ENCODE assay signal across 1 cellular context in the genomic region with DNA sequence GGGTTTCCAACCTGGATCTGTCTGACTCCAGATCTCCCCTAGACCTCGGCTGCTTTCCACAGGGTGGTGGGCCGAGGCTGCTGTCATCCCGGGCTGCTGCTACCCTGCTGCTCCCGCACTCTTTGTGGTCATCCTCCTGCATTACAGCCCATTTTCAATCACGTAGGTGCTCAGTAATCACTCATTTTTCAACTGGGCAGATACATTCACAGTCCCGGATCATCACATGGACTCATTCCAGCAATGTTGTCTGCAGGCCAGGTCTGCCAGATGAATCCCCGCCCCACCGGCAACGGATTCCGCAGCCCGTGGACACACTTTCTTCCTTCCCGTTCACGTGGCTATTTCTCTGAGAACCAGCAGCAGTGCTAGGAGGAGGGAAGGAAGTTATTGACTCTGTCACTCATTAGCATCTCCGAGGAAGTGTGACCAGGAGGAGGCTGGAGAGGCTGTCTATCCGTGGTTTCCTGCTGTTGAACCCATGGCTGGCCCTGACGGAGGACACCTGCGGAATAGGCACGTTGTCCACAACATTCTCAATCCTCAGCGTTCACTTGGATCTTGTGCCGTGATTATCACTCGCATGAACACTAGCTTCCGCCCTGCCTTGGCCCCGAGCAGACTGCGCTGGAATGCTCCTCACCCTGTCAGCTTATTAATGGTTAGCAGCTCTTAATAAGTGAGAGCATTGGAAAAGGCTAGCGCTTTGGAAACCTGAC.
TF ChIP-seq lines count a peak whose summit lies in the region.

No MANE protein-coding gene starts in this region.

TF ChIP-seq in HepG2, 621 proteins besides CTCF, POLR2A, EP300 and RAD21 (continued from another document and continues in another):
- TF ChIP-seq, protein P1, sequence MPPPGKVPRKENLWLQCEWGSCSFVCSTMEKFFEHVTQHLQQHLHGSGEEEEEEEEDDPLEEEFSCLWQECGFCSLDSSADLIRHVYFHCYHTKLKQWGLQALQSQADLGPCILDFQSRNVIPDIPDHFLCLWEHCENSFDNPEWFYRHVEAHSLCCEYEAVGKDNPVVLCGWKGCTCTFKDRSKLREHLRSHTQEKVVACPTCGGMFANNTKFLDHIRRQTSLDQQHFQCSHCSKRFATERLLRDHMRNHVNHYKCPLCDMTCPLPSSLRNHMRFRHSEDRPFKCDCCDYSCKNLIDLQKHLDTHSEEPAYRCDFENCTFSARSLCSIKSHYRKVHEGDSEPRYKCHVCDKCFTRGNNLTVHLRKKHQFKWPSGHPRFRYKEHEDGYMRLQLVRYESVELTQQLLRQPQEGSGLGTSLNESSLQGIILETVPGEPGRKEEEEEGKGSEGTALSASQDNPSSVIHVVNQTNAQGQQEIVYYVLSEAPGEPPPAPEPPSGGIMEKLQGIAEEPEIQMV (CRISPR knock-in tag; IDR thresholded peaks at IDR 0.05; ENCODE audit: low read depth), result peak; percentile 70; the same call in 1 of the 2 replicates
- TF ChIP-seq, protein P2, sequence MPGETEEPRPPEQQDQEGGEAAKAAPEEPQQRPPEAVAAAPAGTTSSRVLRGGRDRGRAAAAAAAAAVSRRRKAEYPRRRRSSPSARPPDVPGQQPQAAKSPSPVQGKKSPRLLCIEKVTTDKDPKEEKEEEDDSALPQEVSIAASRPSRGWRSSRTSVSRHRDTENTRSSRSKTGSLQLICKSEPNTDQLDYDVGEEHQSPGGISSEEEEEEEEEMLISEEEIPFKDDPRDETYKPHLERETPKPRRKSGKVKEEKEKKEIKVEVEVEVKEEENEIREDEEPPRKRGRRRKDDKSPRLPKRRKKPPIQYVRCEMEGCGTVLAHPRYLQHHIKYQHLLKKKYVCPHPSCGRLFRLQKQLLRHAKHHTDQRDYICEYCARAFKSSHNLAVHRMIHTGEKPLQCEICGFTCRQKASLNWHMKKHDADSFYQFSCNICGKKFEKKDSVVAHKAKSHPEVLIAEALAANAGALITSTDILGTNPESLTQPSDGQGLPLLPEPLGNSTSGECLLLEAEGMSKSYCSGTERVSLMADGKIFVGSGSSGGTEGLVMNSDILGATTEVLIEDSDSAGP (CRISPR knock-in tag; IDR thresholded peaks at IDR 0.05; ENCODE audit: borderline replicate concordance), result peak; percentile 61; the same call in 1 of the 2 replicates
- no peak for TF ChIP-seq HOXA5 (CRISPR knock-in tag; IDR thresholded peaks at IDR 0.05)
- 0 out of 2 replicates have a peak, but pooled peaks have one; percentile 35 for TF ChIP-seq KAT7 (CRISPR knock-in tag; IDR thresholded peaks at IDR 0.05; ENCODE audit: borderline replicate concordance)
- no peak for TF ChIP-seq MEIS1 (CRISPR knock-in tag; IDR thresholded peaks at IDR 0.05; ENCODE audit: borderline replicate concordance)
- TF ChIP-seq, protein P3, sequence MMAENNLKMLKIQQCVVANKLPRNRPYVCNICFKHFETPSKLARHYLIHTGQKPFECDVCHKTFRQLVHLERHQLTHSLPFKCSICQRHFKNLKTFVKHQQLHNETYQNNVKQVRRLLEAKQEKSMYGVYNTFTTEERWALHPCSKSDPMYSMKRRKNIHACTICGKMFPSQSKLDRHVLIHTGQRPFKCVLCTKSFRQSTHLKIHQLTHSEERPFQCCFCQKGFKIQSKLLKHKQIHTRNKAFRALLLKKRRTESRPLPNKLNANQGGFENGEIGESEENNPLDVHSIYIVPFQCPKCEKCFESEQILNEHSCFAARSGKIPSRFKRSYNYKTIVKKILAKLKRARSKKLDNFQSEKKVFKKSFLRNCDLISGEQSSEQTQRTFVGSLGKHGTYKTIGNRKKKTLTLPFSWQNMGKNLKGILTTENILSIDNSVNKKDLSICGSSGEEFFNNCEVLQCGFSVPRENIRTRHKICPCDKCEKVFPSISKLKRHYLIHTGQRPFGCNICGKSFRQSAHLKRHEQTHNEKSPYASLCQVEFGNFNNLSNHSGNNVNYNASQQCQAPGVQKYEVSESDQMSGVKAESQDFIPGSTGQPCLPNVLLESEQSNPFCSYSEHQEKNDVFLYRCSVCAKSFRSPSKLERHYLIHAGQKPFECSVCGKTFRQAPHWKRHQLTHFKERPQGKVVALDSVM (CRISPR knock-in tag; IDR thresholded peaks at IDR 0.05), result no peak
- no peak for TF ChIP-seq ZNF775 (CRISPR knock-in tag; IDR thresholded peaks at IDR 0.05; ENCODE audit: borderline replicate concordance)
- 0 out of 2 replicates have a peak, but pooled peaks have one; percentile 7 for TF ChIP-seq NCOA2 (CRISPR knock-in tag; IDR thresholded peaks at IDR 0.05)
- TF ChIP-seq, protein P4, sequence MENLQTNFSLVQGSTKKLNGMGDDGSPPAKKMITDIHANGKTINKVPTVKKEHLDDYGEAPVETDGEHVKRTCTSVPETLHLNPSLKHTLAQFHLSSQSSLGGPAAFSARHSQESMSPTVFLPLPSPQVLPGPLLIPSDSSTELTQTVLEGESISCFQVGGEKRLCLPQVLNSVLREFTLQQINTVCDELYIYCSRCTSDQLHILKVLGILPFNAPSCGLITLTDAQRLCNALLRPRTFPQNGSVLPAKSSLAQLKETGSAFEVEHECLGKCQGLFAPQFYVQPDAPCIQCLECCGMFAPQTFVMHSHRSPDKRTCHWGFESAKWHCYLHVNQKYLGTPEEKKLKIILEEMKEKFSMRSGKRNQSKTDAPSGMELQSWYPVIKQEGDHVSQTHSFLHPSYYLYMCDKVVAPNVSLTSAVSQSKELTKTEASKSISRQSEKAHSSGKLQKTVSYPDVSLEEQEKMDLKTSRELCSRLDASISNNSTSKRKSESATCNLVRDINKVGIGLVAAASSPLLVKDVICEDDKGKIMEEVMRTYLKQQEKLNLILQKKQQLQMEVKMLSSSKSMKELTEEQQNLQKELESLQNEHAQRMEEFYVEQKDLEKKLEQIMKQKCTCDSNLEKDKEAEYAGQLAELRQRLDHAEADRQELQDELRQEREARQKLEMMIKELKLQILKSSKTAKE (CRISPR knock-in tag; IDR thresholded peaks at IDR 0.05; ENCODE audit: borderline replicate concordance), result no peak
- peak; percentile 63; the same call in 1 of the 2 replicates for TF ChIP-seq ZNF605 (CRISPR knock-in tag; IDR thresholded peaks at IDR 0.05)
- no peak for TF ChIP-seq NFKBIZ (CRISPR knock-in tag; IDR thresholded peaks at IDR 0.05)
- no peak for TF ChIP-seq ZNF570 (CRISPR knock-in tag; IDR thresholded peaks at IDR 0.05; ENCODE audit: borderline replicate concordance)
- TF ChIP-seq ZNF292 (CRISPR knock-in tag; IDR thresholded peaks at IDR 0.05; ENCODE audit: borderline replicate concordance, low read depth), result 0 out of 2 replicates have a peak, but pooled peaks have one; percentile 71
- no peak for TF ChIP-seq GZF1 (CRISPR knock-in tag; IDR thresholded peaks at IDR 0.05)
- no peak for TF ChIP-seq ZBTB3 (CRISPR knock-in tag; IDR thresholded peaks at IDR 0.05; ENCODE audit: borderline replicate concordance, low read depth)
- TF ChIP-seq, protein P5, sequence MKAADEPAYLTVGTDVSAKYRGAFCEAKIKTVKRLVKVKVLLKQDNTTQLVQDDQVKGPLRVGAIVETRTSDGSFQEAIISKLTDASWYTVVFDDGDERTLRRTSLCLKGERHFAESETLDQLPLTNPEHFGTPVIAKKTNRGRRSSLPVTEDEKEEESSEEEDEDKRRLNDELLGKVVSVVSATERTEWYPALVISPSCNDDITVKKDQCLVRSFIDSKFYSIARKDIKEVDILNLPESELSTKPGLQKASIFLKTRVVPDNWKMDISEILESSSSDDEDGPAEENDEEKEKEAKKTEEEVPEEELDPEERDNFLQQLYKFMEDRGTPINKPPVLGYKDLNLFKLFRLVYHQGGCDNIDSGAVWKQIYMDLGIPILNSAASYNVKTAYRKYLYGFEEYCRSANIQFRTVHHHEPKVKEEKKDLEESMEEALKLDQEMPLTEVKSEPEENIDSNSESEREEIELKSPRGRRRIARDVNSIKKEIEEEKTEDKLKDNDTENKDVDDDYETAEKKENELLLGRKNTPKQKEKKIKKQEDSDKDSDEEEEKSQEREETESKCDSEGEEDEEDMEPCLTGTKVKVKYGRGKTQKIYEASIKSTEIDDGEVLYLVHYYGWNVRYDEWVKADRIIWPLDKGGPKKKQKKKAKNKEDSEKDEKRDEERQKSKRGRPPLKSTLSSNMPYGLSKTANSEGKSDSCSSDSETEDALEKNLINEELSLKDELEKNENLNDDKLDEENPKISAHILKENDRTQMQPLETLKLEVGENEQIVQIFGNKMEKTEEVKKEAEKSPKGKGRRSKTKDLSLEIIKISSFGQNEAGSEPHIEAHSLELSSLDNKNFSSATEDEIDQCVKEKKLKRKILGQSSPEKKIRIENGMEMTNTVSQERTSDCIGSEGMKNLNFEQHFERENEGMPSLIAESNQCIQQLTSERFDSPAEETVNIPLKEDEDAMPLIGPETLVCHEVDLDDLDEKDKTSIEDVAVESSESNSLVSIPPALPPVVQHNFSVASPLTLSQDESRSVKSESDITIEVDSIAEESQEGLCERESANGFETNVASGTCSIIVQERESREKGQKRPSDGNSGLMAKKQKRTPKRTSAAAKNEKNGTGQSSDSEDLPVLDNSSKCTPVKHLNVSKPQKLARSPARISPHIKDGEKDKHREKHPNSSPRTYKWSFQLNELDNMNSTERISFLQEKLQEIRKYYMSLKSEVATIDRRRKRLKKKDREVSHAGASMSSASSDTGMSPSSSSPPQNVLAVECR (CRISPR knock-in tag; IDR thresholded peaks at IDR 0.05; ENCODE audit: borderline replicate concordance), result peak; percentile 41; the same call in 1 of the 2 replicates
- no peak for TF ChIP-seq IRX3 (CRISPR knock-in tag; IDR thresholded peaks at IDR 0.05; ENCODE audit: borderline replicate concordance, low read depth)
- no peak for TF ChIP-seq ZNF180 (CRISPR knock-in tag; IDR thresholded peaks at IDR 0.05; ENCODE audit: borderline replicate concordance, low read depth)
- TF ChIP-seq NONO (IDR thresholded peaks at IDR 0.05), result no peak
- no peak for TF ChIP-seq NONO (CRISPR knock-in tag; conservative IDR thresholded peaks at IDR 0.05)
- no peak for TF ChIP-seq KLF9 (CRISPR knock-in tag; IDR thresholded peaks at IDR 0.05; ENCODE audit: low read depth)
- TF ChIP-seq, protein P6, sequence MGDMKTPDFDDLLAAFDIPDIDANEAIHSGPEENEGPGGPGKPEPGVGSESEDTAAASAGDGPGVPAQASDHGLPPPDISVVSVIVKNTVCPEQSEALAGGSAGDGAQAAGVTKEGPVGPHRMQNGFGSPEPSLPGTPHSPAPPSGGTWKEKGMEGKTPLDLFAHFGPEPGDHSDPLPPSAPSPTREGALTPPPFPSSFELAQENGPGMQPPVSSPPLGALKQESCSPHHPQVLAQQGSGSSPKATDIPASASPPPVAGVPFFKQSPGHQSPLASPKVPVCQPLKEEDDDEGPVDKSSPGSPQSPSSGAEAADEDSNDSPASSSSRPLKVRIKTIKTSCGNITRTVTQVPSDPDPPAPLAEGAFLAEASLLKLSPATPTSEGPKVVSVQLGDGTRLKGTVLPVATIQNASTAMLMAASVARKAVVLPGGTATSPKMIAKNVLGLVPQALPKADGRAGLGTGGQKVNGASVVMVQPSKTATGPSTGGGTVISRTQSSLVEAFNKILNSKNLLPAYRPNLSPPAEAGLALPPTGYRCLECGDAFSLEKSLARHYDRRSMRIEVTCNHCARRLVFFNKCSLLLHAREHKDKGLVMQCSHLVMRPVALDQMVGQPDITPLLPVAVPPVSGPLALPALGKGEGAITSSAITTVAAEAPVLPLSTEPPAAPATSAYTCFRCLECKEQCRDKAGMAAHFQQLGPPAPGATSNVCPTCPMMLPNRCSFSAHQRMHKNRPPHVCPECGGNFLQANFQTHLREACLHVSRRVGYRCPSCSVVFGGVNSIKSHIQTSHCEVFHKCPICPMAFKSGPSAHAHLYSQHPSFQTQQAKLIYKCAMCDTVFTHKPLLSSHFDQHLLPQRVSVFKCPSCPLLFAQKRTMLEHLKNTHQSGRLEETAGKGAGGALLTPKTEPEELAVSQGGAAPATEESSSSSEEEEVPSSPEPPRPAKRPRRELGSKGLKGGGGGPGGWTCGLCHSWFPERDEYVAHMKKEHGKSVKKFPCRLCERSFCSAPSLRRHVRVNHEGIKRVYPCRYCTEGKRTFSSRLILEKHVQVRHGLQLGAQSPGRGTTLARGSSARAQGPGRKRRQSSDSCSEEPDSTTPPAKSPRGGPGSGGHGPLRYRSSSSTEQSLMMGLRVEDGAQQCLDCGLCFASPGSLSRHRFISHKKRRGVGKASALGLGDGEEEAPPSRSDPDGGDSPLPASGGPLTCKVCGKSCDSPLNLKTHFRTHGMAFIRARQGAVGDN (CRISPR knock-in tag; IDR thresholded peaks at IDR 0.05), result peak; percentile 75
- TF ChIP-seq, protein P7, sequence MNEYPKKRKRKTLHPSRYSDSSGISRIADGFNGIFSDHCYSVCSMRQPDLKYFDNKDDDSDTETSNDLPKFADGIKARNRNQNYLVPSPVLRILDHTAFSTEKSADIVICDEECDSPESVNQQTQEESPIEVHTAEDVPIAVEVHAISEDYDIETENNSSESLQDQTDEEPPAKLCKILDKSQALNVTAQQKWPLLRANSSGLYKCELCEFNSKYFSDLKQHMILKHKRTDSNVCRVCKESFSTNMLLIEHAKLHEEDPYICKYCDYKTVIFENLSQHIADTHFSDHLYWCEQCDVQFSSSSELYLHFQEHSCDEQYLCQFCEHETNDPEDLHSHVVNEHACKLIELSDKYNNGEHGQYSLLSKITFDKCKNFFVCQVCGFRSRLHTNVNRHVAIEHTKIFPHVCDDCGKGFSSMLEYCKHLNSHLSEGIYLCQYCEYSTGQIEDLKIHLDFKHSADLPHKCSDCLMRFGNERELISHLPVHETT (CRISPR knock-in tag; conservative IDR thresholded peaks at IDR 0.05), result no peak
- TF ChIP-seq RFX1 (IDR thresholded peaks at IDR 0.05), result no peak
- no peak for TF ChIP-seq ZNF777 (CRISPR knock-in tag; IDR thresholded peaks at IDR 0.05)
- no peak for TF ChIP-seq ZFP62 (CRISPR knock-in tag; IDR thresholded peaks at IDR 0.05)
- 0 out of 2 replicates have a peak, but pooled peaks have one; percentile 49 for TF ChIP-seq ZFX (CRISPR knock-in tag; IDR thresholded peaks at IDR 0.05; ENCODE audit: low read depth)
- TF ChIP-seq, protein P8, sequence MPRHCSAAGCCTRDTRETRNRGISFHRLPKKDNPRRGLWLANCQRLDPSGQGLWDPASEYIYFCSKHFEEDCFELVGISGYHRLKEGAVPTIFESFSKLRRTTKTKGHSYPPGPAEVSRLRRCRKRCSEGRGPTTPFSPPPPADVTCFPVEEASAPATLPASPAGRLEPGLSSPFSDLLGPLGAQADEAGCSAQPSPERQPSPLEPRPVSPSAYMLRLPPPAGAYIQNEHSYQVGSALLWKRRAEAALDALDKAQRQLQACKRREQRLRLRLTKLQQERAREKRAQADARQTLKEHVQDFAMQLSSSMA (CRISPR knock-in tag; IDR thresholded peaks at IDR 0.05), result no peak
- TF ChIP-seq RARG (CRISPR knock-in tag; IDR thresholded peaks at IDR 0.05; ENCODE audit: low read depth), result no peak
- TF ChIP-seq AGO1 (IDR thresholded peaks at IDR 0.05; ENCODE audit: low read depth, low read length, poor library complexity, severe bottlenecking), result no peak
- no peak for TF ChIP-seq ZNF563 (CRISPR knock-in tag; IDR thresholded peaks at IDR 0.05)
- TF ChIP-seq, protein P9, sequence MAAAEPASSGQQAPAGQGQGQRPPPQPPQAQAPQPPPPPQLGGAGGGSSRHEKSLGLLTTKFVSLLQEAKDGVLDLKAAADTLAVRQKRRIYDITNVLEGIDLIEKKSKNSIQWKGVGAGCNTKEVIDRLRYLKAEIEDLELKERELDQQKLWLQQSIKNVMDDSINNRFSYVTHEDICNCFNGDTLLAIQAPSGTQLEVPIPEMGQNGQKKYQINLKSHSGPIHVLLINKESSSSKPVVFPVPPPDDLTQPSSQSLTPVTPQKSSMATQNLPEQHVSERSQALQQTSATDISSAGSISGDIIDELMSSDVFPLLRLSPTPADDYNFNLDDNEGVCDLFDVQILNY (CRISPR knock-in tag; conservative IDR thresholded peaks at IDR 0.05), result no peak
- TF ChIP-seq, protein P10, sequence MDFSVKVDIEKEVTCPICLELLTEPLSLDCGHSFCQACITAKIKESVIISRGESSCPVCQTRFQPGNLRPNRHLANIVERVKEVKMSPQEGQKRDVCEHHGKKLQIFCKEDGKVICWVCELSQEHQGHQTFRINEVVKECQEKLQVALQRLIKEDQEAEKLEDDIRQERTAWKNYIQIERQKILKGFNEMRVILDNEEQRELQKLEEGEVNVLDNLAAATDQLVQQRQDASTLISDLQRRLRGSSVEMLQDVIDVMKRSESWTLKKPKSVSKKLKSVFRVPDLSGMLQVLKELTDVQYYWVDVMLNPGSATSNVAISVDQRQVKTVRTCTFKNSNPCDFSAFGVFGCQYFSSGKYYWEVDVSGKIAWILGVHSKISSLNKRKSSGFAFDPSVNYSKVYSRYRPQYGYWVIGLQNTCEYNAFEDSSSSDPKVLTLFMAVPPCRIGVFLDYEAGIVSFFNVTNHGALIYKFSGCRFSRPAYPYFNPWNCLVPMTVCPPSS (IDR thresholded peaks at IDR 0.05), result no peak
